Comparison of ENCODE assay signal across 1 cellular context in the genomic region with DNA sequence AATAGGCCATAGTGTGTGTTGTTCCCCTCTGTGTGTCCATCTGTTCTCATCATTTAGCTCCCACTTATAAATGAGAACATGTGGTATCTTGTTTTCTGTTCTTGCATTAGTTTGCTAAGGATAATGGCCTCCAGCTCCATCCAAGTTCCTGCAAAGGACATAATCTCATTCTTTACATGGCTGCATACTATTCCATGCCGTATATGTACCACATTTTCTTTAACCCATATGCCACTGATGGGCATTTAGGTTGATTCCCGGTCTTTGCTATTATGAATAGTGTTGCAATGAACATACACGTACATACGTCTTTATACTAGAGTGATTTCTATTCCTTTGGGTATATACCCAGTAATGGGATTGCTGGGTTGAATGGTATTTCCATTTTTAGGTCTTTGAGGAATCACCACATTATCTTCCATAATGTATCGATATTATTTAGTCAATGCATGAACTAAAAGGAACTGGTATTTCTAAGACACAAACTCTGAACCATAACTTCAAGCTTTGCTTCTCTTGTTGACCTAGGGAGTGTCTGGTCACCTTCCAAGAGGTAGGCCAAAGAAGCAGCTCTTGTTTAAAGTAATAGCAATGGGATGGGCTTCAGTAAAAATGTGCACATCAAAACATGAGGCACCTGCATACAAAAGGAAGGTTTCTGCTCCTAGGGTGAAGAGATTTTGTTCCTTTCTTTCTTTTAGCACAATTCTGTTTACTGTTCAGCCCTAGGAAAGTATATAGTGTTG.
TF ChIP-seq lines count a peak whose summit lies in the region.

No MANE protein-coding gene starts in this region.

TF ChIP-seq in HEK293, 187 proteins besides CTCF, POLR2A, EP300 and RAD21:
- TF ChIP-seq ZBTB11 (tag by site-specific recombination; conservative IDR thresholded peaks at IDR 0.05; ENCODE audit: low read depth), result no peak
- peak; percentile 42; the same call in 1 of the 2 replicates for TF ChIP-seq ZNF146 (tag by site-specific recombination; IDR thresholded peaks at IDR 0.05)
